In genomic region chr7:71245038-71245437, GRCh38 we compare ENCODE assay signal across 17 cellular contexts.
DNase-seq lines count a peak whose midpoint lies in the region; ATAC-seq and TF ChIP-seq lines count a peak whose summit lies in the region.
"Had no signal": no experiment of that assay in that cellular context is flagged by ENCODE, and none has a peak within 500 bp of the region (broad histone marks: within the 10 kb centered on the region; RNA-seq: fewer than 3 reads in every experiment).

No MANE protein-coding gene starts in this region.

- H3K4me3 ChIP-seq in right cardiac atrium (ENCODE audit: low read length) (no peak overlapping the region), GM23338 (no peak overlapping the region)
- H3K4me3 ChIP-seq: A549, BLaER1 had no signal

- no peak overlapping the region for H3K4me2 ChIP-seq in GM23338
- H3K4me2 ChIP-seq: A549, BLaER1 had no signal

- H3F3A ChIP-seq in GM23338 (replicated peaks; ENCODE audit: low read depth): no peaks in the 10 kb centered on the region

- ATAC-seq in Right ventricle myocardium inferior (peak; percentile 21), right cardiac atrium (no peak), GM23338 (no peak)
- ATAC-seq: A549 had no signal

- H3K36me3 ChIP-seq in GM23338 (ENCODE audit: insufficient read depth): no peaks in the 10 kb centered on the region
- H3K36me3 ChIP-seq: BLaER1 had no signal

- no peaks in the 10 kb centered on the region for H3K4me1 ChIP-seq in right cardiac atrium (ENCODE audit: control insufficient read depth, insufficient read depth, low read length)
- H3K4me1 ChIP-seq in GM23338 (ENCODE audit: insufficient read depth): peaks cover 21% of the 10 kb centered on the region
- H3K4me1 ChIP-seq: A549, BLaER1 had no signal

- H3K27me3 Mint-ChIP-seq in GM23338 (ENCODE audit: insufficient read depth, low read depth, poor library complexity): peaks cover 6% of the 10 kb centered on the region
- H3K27me3 Mint-ChIP-seq in glutamatergic neuron (ENCODE audit: unreplicated experiment): no peaks in the 10 kb centered on the region
- no peaks in the 10 kb centered on the region for H3K27me3 Mint-ChIP-seq in neural crest cell (ENCODE audit: low read depth)
- H3K27me3 Mint-ChIP-seq: CD4-positive, alpha-beta memory T cell had no signal

- H3K27ac ChIP-seq in right cardiac atrium (ENCODE audit: low read length): no peak overlapping the region
- no peak overlapping the region for H3K27ac ChIP-seq in GM23338 (ENCODE audit: low read depth)
- H3K27ac ChIP-seq: 22Rv1, A549, BLaER1 had no signal

- H3K9me3 Mint-ChIP-seq in GM23338: peaks cover 8% of the 10 kb centered on the region; the same call in 1 of the 3 replicates
- H3K9me3 Mint-ChIP-seq in glutamatergic neuron (ENCODE audit: unreplicated experiment): peaks cover 3% of the 10 kb centered on the region
- H3K9me3 Mint-ChIP-seq in neural crest cell: no peaks in the 10 kb centered on the region

- peaks cover 23% of the 10 kb centered on the region for H3K4me1 Mint-ChIP-seq in GM23338
- peaks cover 6% of the 10 kb centered on the region for H3K4me1 Mint-ChIP-seq in glutamatergic neuron (ENCODE audit: low read depth, unreplicated experiment)
- H3K4me1 Mint-ChIP-seq in neural crest cell: no peaks in the 10 kb centered on the region
- H3K4me1 Mint-ChIP-seq: CD14-positive monocyte; CD4-positive, alpha-beta memory T cell had no signal

- WGBS in right cardiac atrium: 79% methylated on average over 7 of the region's 7 CpGs

- H3K27ac Mint-ChIP-seq in GM23338: 0 out of 2 replicates have a peak overlapping the region, but pooled peaks have one; percentile 38
- H3K27ac Mint-ChIP-seq in glutamatergic neuron (ENCODE audit: unreplicated experiment): peak overlapping the region; percentile 9
- peak overlapping the region; percentile 10 for H3K27ac Mint-ChIP-seq in neural crest cell (ENCODE audit: unreplicated experiment)
- H3K27ac Mint-ChIP-seq: CD14-positive monocyte; CD4-positive, alpha-beta memory T cell had no signal

- H3K79me2 ChIP-seq in GM23338 (replicated peaks; ENCODE audit: insufficient read depth): peaks cover 97% of the 10 kb centered on the region

- DNase-seq in Right ventricle myocardium inferior (ENCODE audit: missing footprints): no peak
- DNase-seq in right cardiac atrium: no peak
- no peak for DNase-seq in GM23338 (ENCODE audit: low spot score)
- DNase-seq in glutamatergic neuron: no peak
- no peak for DNase-seq in neural crest cell (ENCODE audit: low read depth, low spot score)
- no peak for DNase-seq in glomerular visceral epithelial cell (ENCODE audit: extremely low spot score)
- no peak for DNase-seq in HK-2 (ENCODE audit: unreplicated experiment)
- DNase-seq: Calu3; CD4-positive, alpha-beta memory T cell; DMS79 treated with DMSO at 0.1 percent for 48 hours; GF-D8; GOT3; H7 had no signal

- TF ChIP-seq CTCF in GM23338 (conservative IDR thresholded peaks at IDR 0.05; ENCODE audit: low read depth in 2 of 2) (no peak), glutamatergic neuron (IDR thresholded peaks at IDR 0.05; ENCODE audit: partially characterized antibody, unreplicated experiment) (no peak), neural crest cell (conservative IDR thresholded peaks at IDR 0.05) (no peak)

- no peaks in the 10 kb centered on the region for H3K9me2 ChIP-seq in GM23338 (ENCODE audit: insufficient read depth)

- H3K36me3 Mint-ChIP-seq in GM23338 (ENCODE audit: low read depth) (peaks cover 31% of the 10 kb centered on the region), glutamatergic neuron (ENCODE audit: unreplicated experiment) (peaks cover 7% of the 10 kb centered on the region), neural crest cell (ENCODE audit: low read depth) (no peaks in the 10 kb centered on the region)
- H3K36me3 Mint-ChIP-seq: CD14-positive monocyte; CD4-positive, alpha-beta memory T cell had no signal

- H3K4me3 Mint-ChIP-seq in GM23338: no peak overlapping the region
- H3K4me3 Mint-ChIP-seq in glutamatergic neuron (ENCODE audit: unreplicated experiment): peak overlapping the region; percentile 9
- no peak overlapping the region for H3K4me3 Mint-ChIP-seq in neural crest cell
- H3K4me3 Mint-ChIP-seq: CD14-positive monocyte; CD4-positive, alpha-beta memory T cell had no signal

- H3K27me3 ChIP-seq in right cardiac atrium (ENCODE audit: control insufficient read depth, insufficient read depth): no peaks in the 10 kb centered on the region
- H3K27me3 ChIP-seq in GM23338 (ENCODE audit: insufficient read depth): no peaks in the 10 kb centered on the region
- H3K27me3 ChIP-seq: BLaER1 had no signal

- intact Hi-C loops in Right ventricle myocardium inferior (cut with DNase I) (loop anchor here (10.0 kb wide), 1 partner anchor 370 kb away; no protein-coding TSS in a partner anchor), right cardiac atrium (cut with DNase I) (no loop called here)

- H4K20me1 ChIP-seq in GM23338 (replicated peaks; ENCODE audit: insufficient read depth): no peaks in the 10 kb centered on the region
- H4K20me1 ChIP-seq: BLaER1 had no signal

- no peak overlapping the region for H2AFZ ChIP-seq in GM23338

- no peaks in the 10 kb centered on the region for H3K9me3 ChIP-seq in right cardiac atrium (ENCODE audit: control insufficient read depth, low read length)
- H3K9me3 ChIP-seq: BLaER1 had no signal

TF ChIP-seq in GM23338, 12 proteins besides CTCF, POLR2A, EP300 and RAD21 (continues in another document):
- no peak for TF ChIP-seq ETS1 (IDR thresholded peaks at IDR 0.05)
- TF ChIP-seq ZNF462 (CRISPR knock-in tag; IDR thresholded peaks at IDR 0.05): no peak
- TF ChIP-seq JUNB (IDR thresholded peaks at IDR 0.05; ENCODE audit: unreplicated experiment): no peak
- TF ChIP-seq CREB1 (CRISPR knock-in tag; IDR thresholded peaks at IDR 0.05; ENCODE audit: low read depth): no peak
- no peak for TF ChIP-seq STAT1 (IDR thresholded peaks at IDR 0.05; ENCODE audit: unreplicated experiment)
- TF ChIP-seq EZH2 (IDR thresholded peaks at IDR 0.05; ENCODE audit: low read depth, unreplicated experiment): no peak
